17 cellular contexts compared by ENCODE assay signal in the genomic region with DNA sequence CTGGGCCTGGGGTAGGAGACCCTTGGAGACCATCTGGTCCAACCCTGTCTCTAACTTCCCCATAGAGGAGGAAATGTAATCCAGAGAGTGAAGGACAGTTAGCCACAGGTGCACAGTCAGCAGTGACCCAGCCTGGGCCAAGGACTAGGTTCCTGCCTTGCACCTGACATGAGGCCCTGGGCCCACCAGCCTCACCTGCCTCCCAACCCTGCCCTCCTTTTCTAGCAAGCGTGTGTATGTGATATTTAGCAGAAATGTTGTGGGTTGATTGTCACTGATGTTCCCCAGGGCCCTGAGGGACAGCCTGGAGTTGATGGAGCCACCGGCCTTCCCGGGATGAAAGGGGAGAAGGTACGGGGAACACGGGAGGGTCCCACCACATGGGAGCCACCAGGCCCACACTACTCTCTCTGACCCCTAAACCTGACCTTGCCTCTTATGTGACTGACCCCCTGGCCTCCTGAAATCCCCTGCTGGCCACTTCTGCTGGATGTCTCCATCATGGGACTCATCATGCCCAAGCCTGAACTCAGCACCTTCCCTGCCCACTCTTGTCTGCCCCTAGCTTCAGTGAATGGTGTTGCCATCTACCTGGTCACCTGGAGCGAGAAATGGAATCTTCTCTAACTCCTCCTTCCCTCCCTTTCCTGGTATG.
DNase-seq lines count a peak whose midpoint lies in the region; ATAC-seq, FAIRE-seq and TF ChIP-seq lines count a peak whose summit lies in the region.
"Had no signal": no experiment of that assay in that cellular context is flagged by ENCODE, and none has a peak within 500 bp of the region (broad histone marks: within the 10 kb centered on the region; RNA-seq: fewer than 3 reads in every experiment).

No MANE protein-coding gene starts in this region.

- BruUV-seq in K562 (replicated peaks; lab: Mats Ljungman, UMichigan): no TSS peak

- intact Hi-C loops in K562 (cut with micrococcal nuclease) (loop anchor here (5.0 kb wide), 1 partner anchor 52 kb away; no protein-coding TSS in a partner anchor), transverse colon (cut with DNase I; ENCODE audit: low total_unique reads) (no loop called here)

- H3K27ac Mint-ChIP-seq in activated CD8-positive, alpha-beta memory T cell treated with anti-CD3 and anti-CD28 coated beads, Interleukin-2, amount 10 ng/mL, durations not matched to agents 7 days and 5 days: no peak overlapping the region

- H3K9me3 ChIP-seq in K562 (replicated peaks; ENCODE audit: control insufficient read depth, insufficient read depth, low read depth, low read length) (no peaks in the 10 kb centered on the region), trophoblast cell (ENCODE audit: insufficient read depth, low read depth, low read length) (no peaks in the 10 kb centered on the region), transverse colon (no peaks in the 10 kb centered on the region)
- H3K9me3 ChIP-seq: BLaER1 treated with 17β-estradiol and CSF1 and Interleukin-3, amounts not matched to agents 10 nM and 100 nM had no signal

- no peak overlapping the region for H2BK5ac ChIP-seq in trophoblast cell (ENCODE audit: low read depth, low read length, poor library complexity)

- H3K36me3 ChIP-seq in K562 (ENCODE audit: control insufficient read depth, insufficient read depth, low read length) (no peaks in the 10 kb centered on the region), trophoblast cell (ENCODE audit: control insufficient read depth in 1 of 2, insufficient read depth in 2 of 2, low read length in 2 of 2) (no peaks in the 10 kb centered on the region), transverse colon (no peaks in the 10 kb centered on the region)
- H3K36me3 ChIP-seq: BLaER1 treated with 17β-estradiol and CSF1 and Interleukin-3, amounts not matched to agents 10 nM and 100 nM had no signal

- no peaks in the 10 kb centered on the region for H3K27me3 Mint-ChIP-seq in activated CD8-positive, alpha-beta memory T cell treated with anti-CD3 and anti-CD28 coated beads, Interleukin-2, amount 10 ng/mL, durations not matched to agents 7 days and 5 days

- H3K27me3 ChIP-seq in K562 (ENCODE audit: control insufficient read depth in 2 of 2, insufficient read depth in 2 of 2, low read length in 2 of 2) (no peaks in the 10 kb centered on the region), trophoblast cell (ENCODE audit: insufficient read depth, low read length) (no peaks in the 10 kb centered on the region), transverse colon (no peaks in the 10 kb centered on the region)

- POLR2A ChIA-PET in K562 (lab: Yijun Ruan, JAX): interaction anchor here (0.6 to 2.5 kb wide), 3 partner anchors 8 to 12 kb away, joined by 3 to 13 read pairs (median 5); no protein-coding TSS in a partner anchor

- H3K4me3 ChIP-seq in GM12875 (ENCODE audit: low read depth, low read length) (no peak overlapping the region), K562 (no peak overlapping the region), trophoblast cell (ENCODE audit: low read depth, low read length) (no peak overlapping the region), transverse colon (no peak overlapping the region)
- H3K4me3 ChIP-seq: BLaER1 treated with 17β-estradiol and CSF1 and Interleukin-3, amounts not matched to agents 10 nM and 100 nM had no signal

- no peak for ATAC-seq in activated CD8-positive, alpha-beta memory T cell treated with anti-CD3 and anti-CD28 coated beads, Interleukin-2, amount 10 ng/mL, durations not matched to agents 7 days and 5 days
- ATAC-seq in K562 (peak; percentile 10; the same call in 1 of the 3 replicates), HG02678 (IDR thresholded peaks at IDR 0.05; ENCODE audit: unreplicated experiment) (no peak)

- H3K27ac ChIP-seq in K562 (ENCODE audit: extremely low read depth, low read depth, low read length) (no peak overlapping the region), trophoblast cell (ENCODE audit: low read depth, low read length) (no peak overlapping the region), transverse colon (no peak overlapping the region)
- H3K27ac ChIP-seq: BLaER1 treated with 17β-estradiol and CSF1 and Interleukin-3, amounts not matched to agents 10 nM and 100 nM had no signal

- H3K4me1 Mint-ChIP-seq in activated CD8-positive, alpha-beta memory T cell treated with anti-CD3 and anti-CD28 coated beads, Interleukin-2, amount 10 ng/mL, durations not matched to agents 7 days and 5 days: peaks cover 17% of the 10 kb centered on the region

- TF ChIP-seq RAD21 in K562 (CRISPR knock-in tag; conservative IDR thresholded peaks at IDR 0.05 in 1 of 2, IDR thresholded peaks at IDR 0.05 in 1 of 2): no peak

- H2BK120ac ChIP-seq in trophoblast cell (ENCODE audit: insufficient read depth, low read length, poor library complexity): no peak overlapping the region

- no peaks in the 10 kb centered on the region for H3K9me3 Mint-ChIP-seq in activated CD8-positive, alpha-beta memory T cell treated with anti-CD3 and anti-CD28 coated beads, Interleukin-2, amount 10 ng/mL, durations not matched to agents 7 days and 5 days (ENCODE audit: low read depth)

- H3K9ac ChIP-seq in K562 (ENCODE audit: insufficient read depth in 1 of 2, low read depth in 2 of 2, low read length in 2 of 2) (peak overlapping the region in 1 of 2 experiments; percentile 66; a peak in 1 of 4 replicates), trophoblast cell (ENCODE audit: low read length) (no peak overlapping the region)
- H3K9ac ChIP-seq: BLaER1 treated with 17β-estradiol and CSF1 and Interleukin-3, amounts not matched to agents 10 nM and 100 nM had no signal

- H3K4me2 ChIP-seq in K562 (ENCODE audit: insufficient read depth, low read length) (peak overlapping the region; percentile 29; the same call in 1 of the 2 replicates), trophoblast cell (ENCODE audit: low read length) (no peak overlapping the region)
- H3K4me2 ChIP-seq: BLaER1 treated with 17β-estradiol and CSF1 and Interleukin-3, amounts not matched to agents 10 nM and 100 nM had no signal

- no peak overlapping the region for H3K4ac ChIP-seq in trophoblast cell (ENCODE audit: low read depth, low read length)

- WGBS in K562 (ENCODE audit: insufficient coverage, low coverage, missing lambda C conversion rate): 75% methylated on average over 6 of the region's 6 CpGs
- WGBS in trophoblast cell (ENCODE audit: extremely low coverage, insufficient coverage, insufficient read length): no CpG with 5 or more reads among the region's 6 CpGs
- WGBS in transverse colon (ENCODE audit: low coverage in 1 of 2), 2 donors: 94% methylated on average over 6 of the region's 6 CpGs; no CpG with 5 or more reads in 1 of the 2 donors

- H3K79me2 ChIP-seq in K562 (ENCODE audit: control insufficient read depth, insufficient read depth, low read length) (no peaks in the 10 kb centered on the region), trophoblast cell (ENCODE audit: control insufficient read depth, insufficient read depth, low read length, poor library complexity) (no peaks in the 10 kb centered on the region)

- H3K23ac ChIP-seq in trophoblast cell (ENCODE audit: low read length): no peak overlapping the region

- H4K8ac ChIP-seq in trophoblast cell (ENCODE audit: low read depth, low read length): no peak overlapping the region

- peaks cover 2% of the 10 kb centered on the region for H3K36me3 Mint-ChIP-seq in activated CD8-positive, alpha-beta memory T cell treated with anti-CD3 and anti-CD28 coated beads, Interleukin-2, amount 10 ng/mL, durations not matched to agents 7 days and 5 days

- peak; percentile 43 for DNase-seq in activated CD8-positive, alpha-beta memory T cell treated with anti-CD3 and anti-CD28 coated beads, Interleukin-2, amount 50 U/mL, for 48 hours
- no peak for DNase-seq in activated CD8-positive, alpha-beta memory T cell treated with anti-CD3 and anti-CD28 coated beads, Interleukin-2, amount 10 ng/mL, durations not matched to agents 7 days and 5 days
- DNase-seq in K562 (ENCODE audit: extremely low read depth in 1 of 4, low spot score in 3 of 4) (no peak), trophoblast cell (no peak), transverse colon (no peak), LoVo (ENCODE audit: low spot score) (no peak)
- DNase-seq: DMS 273 treated with DMSO at 0.1 percent for 48 hours; KBM-7; NCI-H1092; NCI-H1694; NCI-H2107; NCI-H69; NK-92 treated with Interleukin-12 subunit alpha and Interleukin-12 subunit beta, amount 100 ng/mL, for 24 hours had no signal

- H3K9me1 ChIP-seq in K562 (ENCODE audit: control insufficient read depth, insufficient read depth, low read length): no peaks in the 10 kb centered on the region

- H2BK12ac ChIP-seq in trophoblast cell (ENCODE audit: low read length): no peak overlapping the region

- peaks cover 9 to 23% of the 10 kb centered on the region in 2 experiments for H3K4me1 ChIP-seq in K562 (replicated peaks in 1 of 2; ENCODE audit: control insufficient read depth in 2 of 2, insufficient read depth in 2 of 2, low read length in 2 of 2)
- peaks cover 2 to 4% of the 10 kb centered on the region in 2 experiments for H3K4me1 ChIP-seq in trophoblast cell (ENCODE audit: control insufficient read depth in 1 of 2, insufficient read depth in 2 of 2, low read length in 2 of 2)
- H3K4me1 ChIP-seq in transverse colon: peaks cover 0 to 6% (median 2%) of the 10 kb centered on the region in 4 donors

- H4K12ac ChIP-seq in trophoblast cell (ENCODE audit: low read depth, low read length): no peak overlapping the region

- in situ Hi-C loops in K562 (cut with MboI) (no loop called here), transverse colon (cut with MboI; ENCODE audit: low pct_ligation_motif_present in 1 of 4, low pct_unique_long_range_greater_than_20kb in 1 of 4, low sequenced_read_pairs in 3 of 4) (no loop called here)

- H3K18ac ChIP-seq in trophoblast cell (ENCODE audit: low read length): no peak overlapping the region

- TF ChIP-seq EP300 in K562 (IDR thresholded peaks at IDR 0.05; ENCODE audit: low read length): no peak
- TF ChIP-seq EP300 in transverse colon (IDR thresholded peaks at IDR 0.05; ENCODE audit: low read depth): no peak

- no peak for FAIRE-seq in K562 (lab: Jason Lieb, UNC)
- FAIRE-seq: GM18507 had no signal

- H3K79me1 ChIP-seq in trophoblast cell (ENCODE audit: low read length): peaks cover 6% of the 10 kb centered on the region

- H4K20me1 ChIP-seq in K562 (replicated peaks; ENCODE audit: control insufficient read depth, insufficient read depth, low read length): no peaks in the 10 kb centered on the region
- H4K20me1 ChIP-seq: BLaER1 treated with 17β-estradiol and CSF1 and Interleukin-3, amounts not matched to agents 10 nM and 100 nM had no signal

- no peak overlapping the region for H3K4me3 Mint-ChIP-seq in activated CD8-positive, alpha-beta memory T cell treated with anti-CD3 and anti-CD28 coated beads, Interleukin-2, amount 10 ng/mL, durations not matched to agents 7 days and 5 days

- H3K14ac ChIP-seq in trophoblast cell (ENCODE audit: low read length): no peak overlapping the region

- TF ChIP-seq POLR2A in K562 (conservative IDR thresholded peaks at IDR 0.05): no peak
- TF ChIP-seq POLR2A in transverse colon (IDR thresholded peaks at IDR 0.05): no peak

- TF ChIP-seq CTCF in GM12875 (IDR thresholded peaks at IDR 0.05; ENCODE audit: borderline replicate concordance, insufficient read depth, low read depth, low read length): peak; percentile 21; the same call in 1 of the 2 replicates
- TF ChIP-seq CTCF in K562 (IDR thresholded peaks at IDR 0.05 in 2 of 3, conservative IDR thresholded peaks at IDR 0.05 in 1 of 3; ENCODE audit: insufficient read depth in 2 of 3, low read depth in 1 of 3, low read length in 3 of 3): 0 out of 6 replicates have a peak, but pooled peaks of 1 of the 3 experiments have one; percentile 15
- no peak for TF ChIP-seq CTCF in transverse colon (IDR thresholded peaks at IDR 0.05)

- H2AK5ac ChIP-seq in trophoblast cell (ENCODE audit: low read length): no peak overlapping the region

- peak overlapping the region; percentile 3 for H4K91ac ChIP-seq in trophoblast cell (ENCODE audit: low read depth, low read length)

- CTCF ChIA-PET in activated CD8-positive, alpha-beta memory T cell treated with anti-CD3 and anti-CD28 coated beads, Interleukin-2, amount 10 ng/mL, durations not matched to agents 7 days and 5 days (lab: Charles Lee): interaction anchor here (1.6 kb wide), 1 partner anchor 8 kb away, joined by 3 read pairs; no protein-coding TSS in a partner anchor
- CTCF ChIA-PET in K562 (lab: Yijun Ruan, JAX; ENCODE audit: low intra/inter-chr PET ratio): no interaction called here

- H2AFZ ChIP-seq in K562 (ENCODE audit: low read depth, low read length) (0 out of 2 replicates have a peak overlapping the region, but pooled peaks have one; percentile 56), trophoblast cell (ENCODE audit: insufficient read depth, low read length, poor library complexity) (no peak overlapping the region)
